17 cellular contexts compared by ENCODE assay signal in genomic region chr16:12267491-12267890, GRCh38.
"Had no signal": no experiment of that assay in that cellular context is flagged by ENCODE, and none has a peak within 500 bp of the region (broad histone marks: within the 10 kb centered on the region; RNA-seq: fewer than 3 reads in every experiment).

No MANE protein-coding gene starts in this region.

- ATAC-seq: effector memory CD8-positive, alpha-beta T cell; left lobe of liver; natural killer cell treated with Interleukin-12 subunit alpha and Interleukin-12 subunit beta and Interleukin-15 and Interleukin-18, amount 100 ng/mL, for 72 hours had no signal

- H3K4me3 ChIP-seq: esophagus squamous epithelium, heart left ventricle, lower lobe of right lung, sigmoid colon, skin epidermis, stomach, thoracic aorta, transverse colon had no signal

- DNase-seq: cerebellar nuclear complex; effector memory CD8-positive, alpha-beta T cell; esophagus squamous epithelium; heart left ventricle; hypothalamus; kidney glomerular epithelial cell; lower lobe of right lung; occipital lobe; sigmoid colon; stimulated activated naive CD4-positive, alpha-beta T cell; stomach; substantia nigra; transverse colon had no signal

- H3K9me3 ChIP-seq: esophagus squamous epithelium, heart left ventricle, lower lobe of right lung, sigmoid colon, stomach, thoracic aorta, transverse colon had no signal

- H3K27me3 ChIP-seq: esophagus squamous epithelium, heart left ventricle, sigmoid colon, stomach, transverse colon had no signal

- H3K27ac ChIP-seq: esophagus squamous epithelium, heart left ventricle, lower lobe of right lung, sigmoid colon, skin epidermis, stomach, thoracic aorta, transverse colon had no signal

- H3K36me3 ChIP-seq: heart left ventricle, lower lobe of right lung, sigmoid colon, stomach, thoracic aorta, transverse colon had no signal
